1 cellular context compared by ENCODE assay signal in the genomic region with DNA sequence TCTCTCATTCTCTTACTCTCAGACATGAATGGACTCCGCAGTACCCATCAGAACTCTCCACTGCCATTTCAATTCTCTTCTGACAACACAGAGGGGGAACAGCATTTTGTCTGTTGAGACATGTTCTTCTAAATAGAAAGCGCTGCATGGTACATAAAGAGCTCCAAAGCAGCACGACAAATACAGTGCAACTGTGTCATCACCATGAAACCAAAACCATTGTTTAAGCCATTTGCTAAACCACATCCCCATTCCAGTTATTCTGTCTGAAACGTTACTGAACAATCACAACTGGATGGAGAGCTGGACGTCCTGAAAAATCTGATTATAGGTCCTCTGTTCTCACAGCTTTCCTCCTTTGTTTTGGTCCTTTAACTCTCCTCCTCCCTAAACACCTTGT.
TF ChIP-seq lines count a peak whose summit lies in the region.

No MANE protein-coding gene starts in this region.

TF ChIP-seq in GM12878, 131 proteins besides CTCF, POLR2A, EP300 and RAD21:
- TF ChIP-seq NR2C2 (IDR thresholded peaks at IDR 0.05; ENCODE audit: borderline replicate concordance, control insufficient read depth, insufficient read length, low read depth) (no peak), MEF2B (IDR thresholded peaks at IDR 0.05; ENCODE audit: partially characterized antibody, poor library complexity, severe bottlenecking) (no peak), SRF (IDR thresholded peaks at IDR 0.05; ENCODE audit: low read depth in 2 of 2, low read length in 2 of 2) (no peak), ZNF274 (IDR thresholded peaks at IDR 0.05; ENCODE audit: insufficient read depth, insufficient read length) (no peak), WRNIP1 (IDR thresholded peaks at IDR 0.05; ENCODE audit: borderline replicate concordance, low read depth, low read length) (no peak), USF1 (IDR thresholded peaks at IDR 0.05; ENCODE audit: borderline replicate concordance, extremely low read length, insufficient read depth, low read depth, low read length) (no peak), SUPT20H (IDR thresholded peaks at IDR 0.05; ENCODE audit: borderline replicate concordance, control insufficient read depth, low read depth, low read length) (no peak), MTA3 (IDR thresholded peaks at IDR 0.05; ENCODE audit: borderline replicate concordance, low read length) (no peak), RCOR1 (conservative IDR thresholded peaks at IDR 0.05; ENCODE audit: low read depth, low read length) (no peak), PAX8 (IDR thresholded peaks at IDR 0.05) (no peak), TCF3 (IDR thresholded peaks at IDR 0.05; ENCODE audit: borderline replicate concordance, insufficient read depth, low read depth, low read length) (no peak), BCL11A (IDR thresholded peaks at IDR 0.05; ENCODE audit: low read depth, low read length) (no peak), SPI1 (IDR thresholded peaks at IDR 0.05; ENCODE audit: borderline replicate concordance, insufficient read depth, low read depth, low read length) (no peak)
TF ChIP-seq in GM12878: peak in this region for 0.
